Comparison of ENCODE assay signal across 17 cellular contexts in the genomic region with DNA sequence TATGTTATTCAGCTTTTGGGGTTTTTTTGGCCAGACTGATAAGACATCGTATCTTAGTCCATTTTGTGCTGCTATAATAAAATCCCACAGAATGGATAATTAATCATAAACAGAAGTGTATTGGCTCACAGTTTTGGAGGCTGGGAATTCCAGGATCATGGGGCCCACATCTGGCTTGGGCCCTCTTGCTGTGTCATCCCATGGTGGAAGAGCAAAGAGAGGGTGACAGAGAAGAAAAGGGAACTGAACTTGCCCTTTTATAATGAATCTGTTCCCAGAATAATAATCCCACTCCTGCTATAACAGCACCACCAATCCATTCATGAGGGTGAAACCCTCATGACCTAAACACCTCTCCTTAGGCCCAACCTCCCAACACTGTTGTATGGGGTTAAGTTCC. TPM values are rescaled to one million over a fixed set of nuclear protein-coding genes. Genes with fewer than 3 reads are reported as not detected.
DNase-seq lines count a peak whose midpoint lies in the region; ATAC-seq and TF ChIP-seq lines count a peak whose summit lies in the region.
"Had no signal": no experiment of that assay in that cellular context is flagged by ENCODE, and none has a peak within 500 bp of the region (broad histone marks: within the 10 kb centered on the region; RNA-seq: fewer than 3 reads in every experiment).

No MANE protein-coding gene starts in this region.

- H3K27ac Mint-ChIP-seq in IgD-negative memory B cell = peak overlapping the region in 2 of 3 donors; percentile 57 to 59
- peak overlapping the region; percentile 80 for H3K27ac Mint-ChIP-seq in dendritic cell treated with granulocyte-macrophage colony-stimulating factor and Interleukin-4, amounts not matched to agents 40 ng/mL and 50 ng/mL, for 4 days
- H3K27ac Mint-ChIP-seq in stimulated activated naive B cell treated with anti-CD40 and anti-IgM and Interleukin-4, amounts not matched to agents 10 μg/mL and 1 μg/mL and 100 μg/mL, for 72 hours = peak overlapping the region; percentile 62
- H3K27ac Mint-ChIP-seq: CD4-positive, alpha-beta T cell had no signal

- H3K4me1 Mint-ChIP-seq in IgD-negative memory B cell = peaks cover 5 to 11% (median 10%) of the 10 kb centered on the region in 3 donors
- peaks cover 55% of the 10 kb centered on the region for H3K4me1 Mint-ChIP-seq in dendritic cell treated with granulocyte-macrophage colony-stimulating factor and Interleukin-4, amounts not matched to agents 40 ng/mL and 50 ng/mL, for 4 days (ENCODE audit: low read depth)
- H3K4me1 Mint-ChIP-seq in stimulated activated naive B cell treated with anti-CD40 and anti-IgM and Interleukin-4, amounts not matched to agents 10 μg/mL and 1 μg/mL and 100 μg/mL, for 72 hours = peaks cover 27 to 43% of the 10 kb centered on the region in 2 donors

- TF ChIP-seq POLR2A in GM18505 (IDR thresholded peaks at IDR 0.05; ENCODE audit: borderline replicate concordance, extremely low read depth, insufficient read depth, insufficient read length) = no peak

- H3K36me3 Mint-ChIP-seq in IgD-negative memory B cell = no peaks in the 10 kb centered on the region
- H3K36me3 Mint-ChIP-seq in dendritic cell treated with granulocyte-macrophage colony-stimulating factor and Interleukin-4, amounts not matched to agents 40 ng/mL and 50 ng/mL, for 4 days (ENCODE audit: low read depth) = no peaks in the 10 kb centered on the region
- no peaks in the 10 kb centered on the region for H3K36me3 Mint-ChIP-seq in stimulated activated naive B cell treated with anti-CD40 and anti-IgM and Interleukin-4, amounts not matched to agents 10 μg/mL and 1 μg/mL and 100 μg/mL, for 72 hours

- H3K4me3 Mint-ChIP-seq in IgD-negative memory B cell = no peak overlapping the region
- H3K4me3 Mint-ChIP-seq in dendritic cell treated with granulocyte-macrophage colony-stimulating factor and Interleukin-4, amounts not matched to agents 40 ng/mL and 50 ng/mL, for 4 days = no peak overlapping the region
- no peak overlapping the region for H3K4me3 Mint-ChIP-seq in stimulated activated naive B cell treated with anti-CD40 and anti-IgM and Interleukin-4, amounts not matched to agents 10 μg/mL and 1 μg/mL and 100 μg/mL, for 72 hours
- H3K4me3 Mint-ChIP-seq: CD4-positive, alpha-beta T cell had no signal

- intact Hi-C loops in dendritic cell treated with granulocyte-macrophage colony-stimulating factor and Interleukin-4, amounts not matched to agents 40 ng/mL and 50 ng/mL, for 4 days (cut with micrococcal nuclease) = no loop called here

- H3K9me3 Mint-ChIP-seq in IgD-negative memory B cell = no peaks in the 10 kb centered on the region
- no peaks in the 10 kb centered on the region for H3K9me3 Mint-ChIP-seq in dendritic cell treated with granulocyte-macrophage colony-stimulating factor and Interleukin-4, amounts not matched to agents 40 ng/mL and 50 ng/mL, for 4 days
- H3K9me3 Mint-ChIP-seq in stimulated activated naive B cell treated with anti-CD40 and anti-IgM and Interleukin-4, amounts not matched to agents 10 μg/mL and 1 μg/mL and 100 μg/mL, for 72 hours = no peaks in the 10 kb centered on the region
- H3K9me3 Mint-ChIP-seq: CD4-positive, alpha-beta T cell had no signal

- no peaks in the 10 kb centered on the region for H3K27me3 Mint-ChIP-seq in IgD-negative memory B cell
- H3K27me3 Mint-ChIP-seq in dendritic cell treated with granulocyte-macrophage colony-stimulating factor and Interleukin-4, amounts not matched to agents 40 ng/mL and 50 ng/mL, for 4 days = no peaks in the 10 kb centered on the region
- H3K27me3 Mint-ChIP-seq in stimulated activated naive B cell treated with anti-CD40 and anti-IgM and Interleukin-4, amounts not matched to agents 10 μg/mL and 1 μg/mL and 100 μg/mL, for 72 hours = no peaks in the 10 kb centered on the region
- H3K27me3 Mint-ChIP-seq: CD4-positive, alpha-beta T cell had no signal

- no peak for ATAC-seq in stimulated activated naive B cell treated with anti-CD40 and anti-IgM and Interleukin-4, amounts not matched to agents 10 μg/mL and 1 μg/mL and 100 μg/mL, for 72 hours (replicated peaks)
- no peak for ATAC-seq in GM18505 (IDR thresholded peaks at IDR 0.05; ENCODE audit: unreplicated experiment)
- ATAC-seq: Panc1 had no signal

- DNase-seq in NCI-H2107 treated with DMSO at 0.1 percent for 48 hours (lab: John Stamatoyannopoulos, UW; ENCODE audit: unreplicated experiment) (peak; percentile 31), NCI-H2107 (lab: John Stamatoyannopoulos, UW) (no peak)
- DNase-seq in stimulated activated naive B cell treated with anti-CD40 and anti-IgM and Interleukin-4, amounts not matched to agents 10 μg/mL and 1 μg/mL and 100 μg/mL, for 72 hours = no peak
- no peak for DNase-seq in stimulated activated CD4-positive, alpha-beta T cell treated with anti-CD3 and anti-CD28 coated beads, Interleukin-2, amount 100 ng/mL, for 48 hours
- no peak for DNase-seq in stimulated activated CD8-positive, alpha-beta memory T cell treated with anti-CD3 and anti-CD28 coated beads, Interleukin-4, amount 100 ng/mL, for 48 hours
- DNase-seq: 8988T; CD4-positive, alpha-beta T cell; GF-D8; H7; NCI-H1092; NCI-H446; NCI-H748 treated with DMSO at 0.1 percent for 48 hours; Right ventricle myocardium superior had no signal

RNA-seq across cellular contexts. Expression of a gene that starts 17.5 kb away (rescaled TPM):
- 72.0 TPM for polyA plus RNA-seq in IgD-negative memory B cell

RNA-seq across cellular contexts. Expression of a gene that starts 19.5 kb away (rescaled TPM):
- 68.2 TPM for polyA plus RNA-seq in IgD-negative memory B cell

RNA-seq across cellular contexts. Expression of a gene that starts 48.6 kb away (rescaled TPM):
- 1.1 TPM for polyA plus RNA-seq in IgD-negative memory B cell
